Comparison of ENCODE assay signal across 33 cellular contexts in the genomic region with DNA sequence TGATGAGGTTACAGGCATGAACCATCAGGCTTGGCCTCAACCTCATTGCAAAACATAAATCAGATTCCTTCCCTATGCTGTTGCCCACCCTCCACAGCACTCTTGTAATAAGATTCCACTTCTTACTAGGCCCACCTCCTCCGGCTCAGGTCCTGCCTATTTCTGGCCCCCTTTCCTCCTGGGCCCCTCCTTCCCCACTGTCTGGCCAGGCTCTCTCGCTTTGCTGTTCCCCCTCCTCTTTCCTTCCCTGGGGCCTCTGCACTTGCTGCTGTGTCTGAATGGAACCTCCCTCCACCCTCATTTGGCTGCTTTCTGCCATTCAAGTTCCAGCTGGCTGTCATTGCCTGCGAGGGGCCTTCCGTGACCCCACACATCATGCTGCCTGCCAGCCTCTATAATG. TPM values are rescaled to one million over a fixed set of nuclear protein-coding genes. Genes with fewer than 3 reads are reported as not detected.
"Had no signal": no experiment of that assay in that cellular context is flagged by ENCODE, and none has a peak within 500 bp of the region (broad histone marks: within the 10 kb centered on the region; RNA-seq: fewer than 3 reads in every experiment).

No MANE protein-coding gene starts in this region.

- H3K9me3 ChIP-seq: adrenal gland, ascending aorta, colonic mucosa, left ventricle myocardium inferior, thyroid gland, upper lobe of right lung had no signal

- H3K4me1 Mint-ChIP-seq: activated CD4-positive, alpha-beta T cell treated with anti-CD3 and anti-CD28 coated beads for 36 hours; immature natural killer cell had no signal

- H3K36me3 ChIP-seq: adrenal gland, ascending aorta, colonic mucosa, left ventricle myocardium inferior, thyroid gland, upper lobe of right lung had no signal

- DNase-seq: activated B cell treated with CpG ODN at 0.5 μM for 24 hours; activated CD4-positive, alpha-beta T cell treated with anti-CD3 and anti-CD28 coated beads for 36 hours; activated CD4-positive, alpha-beta T cell treated with anti-CD3 and anti-CD28 coated beads, Interleukin-2, amount 50 U/mL, for 4 hours; activated CD8-positive, alpha-beta memory T cell treated with anti-CD3 and anti-CD28 coated beads for 24 hours; activated CD8-positive, alpha-beta memory T cell treated with anti-CD3 and anti-CD28 coated beads, Interleukin-2, amount 50 U/mL, for 48 hours; activated naive CD4-positive, alpha-beta T cell; activated T-cell treated with anti-CD3 and anti-CD28 coated beads, Interleukin-2, amount 50 U/mL, for 4 hours; adrenal gland; colonic mucosa; dorsolateral prefrontal cortex; effector memory CD8-positive, alpha-beta T cell; foreskin melanocyte; immature natural killer cell; left ventricle myocardium inferior; naive thymus-derived CD8-positive, alpha-beta T cell; occipital lobe; posterior cingulate gyrus; stimulated activated CD4-positive, alpha-beta T cell treated with anti-CD3 and anti-CD28 coated beads, Interleukin-2, amount 100 ng/mL, for 48 hours; stimulated activated CD8-positive, alpha-beta memory T cell treated with anti-CD3 and anti-CD28 coated beads, Interleukin-4, amount 100 ng/mL, for 48 hours; stimulated activated naive CD4-positive, alpha-beta T cell treated with Interleukin-2 at 50 U/mL for 16 hours; substantia nigra; T-helper 1 cell; T-helper 9 cell; thyroid gland; upper lobe of right lung had no signal

- H3K4me3 Mint-ChIP-seq: activated B cell treated with CpG ODN at 0.5 μM for 24 hours; activated CD4-positive, alpha-beta T cell treated with anti-CD3 and anti-CD28 coated beads for 36 hours; activated naive CD8-positive, alpha-beta T cell; activated T-cell treated with anti-CD3 and anti-CD28 coated beads, Interleukin-2, amount 50 U/mL, for 4 hours; effector memory CD8-positive, alpha-beta T cell; immature natural killer cell; naive thymus-derived CD8-positive, alpha-beta T cell had no signal

- H3K27ac ChIP-seq: adrenal gland, ascending aorta, colonic mucosa, dorsolateral prefrontal cortex, left ventricle myocardium inferior, thyroid gland, upper lobe of right lung had no signal

- ATAC-seq: activated CD4-positive, alpha-beta T cell treated with anti-CD3 and anti-CD28 coated beads for 36 hours; activated T-cell treated with anti-CD3 and anti-CD28 coated beads, Interleukin-2, amount 50 U/mL, for 4 hours; effector memory CD8-positive, alpha-beta T cell; esophagus mucosa; naive thymus-derived CD8-positive, alpha-beta T cell; upper lobe of right lung had no signal

- H3K4me3 ChIP-seq: adrenal gland, ascending aorta, colonic mucosa, dorsolateral prefrontal cortex, left ventricle myocardium inferior, thyroid gland, upper lobe of right lung had no signal

- H3K36me3 Mint-ChIP-seq: activated naive CD8-positive, alpha-beta T cell; immature natural killer cell; naive thymus-derived CD8-positive, alpha-beta T cell had no signal

- H3K9me3 Mint-ChIP-seq: activated T-cell treated with anti-CD3 and anti-CD28 coated beads, Interleukin-2, amount 50 U/mL, for 4 hours; activated T-helper 2 cell treated with anti-CD3 and anti-CD28 coated beads, Interferon-gamma antibody, Interleukin-2, Interleukin-4, amounts not matched to agents 10 μg/mL and 5 μg/mL and 100 μg/mL, durations not matched to agents 14 hours and 24 hours and 36 hours; effector memory CD8-positive, alpha-beta T cell had no signal

- H3K4me1 ChIP-seq: adrenal gland, ascending aorta, colonic mucosa, left ventricle myocardium inferior, thyroid gland, upper lobe of right lung had no signal

- H3K27me3 ChIP-seq: thyroid gland had no signal

- H3K27ac Mint-ChIP-seq: activated B cell treated with CpG ODN at 0.5 μM for 24 hours; activated CD4-positive, alpha-beta T cell treated with anti-CD3 and anti-CD28 coated beads for 36 hours; activated naive CD8-positive, alpha-beta T cell; activated T-helper 2 cell treated with anti-CD3 and anti-CD28 coated beads, Interferon-gamma antibody, Interleukin-2, Interleukin-4, amounts not matched to agents 10 μg/mL and 5 μg/mL and 100 μg/mL, durations not matched to agents 14 hours and 24 hours and 36 hours; effector memory CD8-positive, alpha-beta T cell had no signal

RNA-seq across cellular contexts. Expression of a gene that starts 38.9 kb away (rescaled TPM):
- total RNA-seq: activated B cell treated with CpG ODN at 0.5 μM for 24 hours; activated CD4-positive, alpha-beta T cell treated with anti-CD3 and anti-CD28 coated beads for 36 hours; activated T-cell treated with anti-CD3 and anti-CD28 coated beads, Interleukin-2, amount 50 U/mL, for 4 hours; activated T-helper 2 cell treated with anti-CD3 and anti-CD28 coated beads, Interferon-gamma antibody, Interleukin-2, Interleukin-4, amounts not matched to agents 10 μg/mL and 5 μg/mL and 100 μg/mL, durations not matched to agents 14 hours and 24 hours and 36 hours; adrenal gland; ascending aorta; colonic mucosa; left ventricle myocardium inferior; lung microvascular endothelial cell; naive thymus-derived CD8-positive, alpha-beta T cell; occipital lobe had no signal
- polyA plus RNA-seq: immature natural killer cell; naive thymus-derived CD8-positive, alpha-beta T cell had no signal

RNA-seq across cellular contexts. Expression of a gene that starts 59.5 kb away (rescaled TPM):
- total RNA-seq: activated B cell treated with CpG ODN at 0.5 μM for 24 hours; activated CD4-positive, alpha-beta T cell treated with anti-CD3 and anti-CD28 coated beads for 36 hours; activated T-cell treated with anti-CD3 and anti-CD28 coated beads, Interleukin-2, amount 50 U/mL, for 4 hours; activated T-helper 2 cell treated with anti-CD3 and anti-CD28 coated beads, Interferon-gamma antibody, Interleukin-2, Interleukin-4, amounts not matched to agents 10 μg/mL and 5 μg/mL and 100 μg/mL, durations not matched to agents 14 hours and 24 hours and 36 hours; adrenal gland; ascending aorta; bronchial epithelial cell; colonic mucosa; endothelial cell of umbilical vein; esophagus mucosa; kidney epithelial cell; left ventricle myocardium inferior; lung microvascular endothelial cell; naive thymus-derived CD8-positive, alpha-beta T cell; occipital lobe; upper lobe of right lung had no signal
- polyA plus RNA-seq: adrenal gland; endothelial cell of umbilical vein; immature natural killer cell; naive thymus-derived CD8-positive, alpha-beta T cell had no signal
